1 cellular context compared by ENCODE assay signal in the genomic region with DNA sequence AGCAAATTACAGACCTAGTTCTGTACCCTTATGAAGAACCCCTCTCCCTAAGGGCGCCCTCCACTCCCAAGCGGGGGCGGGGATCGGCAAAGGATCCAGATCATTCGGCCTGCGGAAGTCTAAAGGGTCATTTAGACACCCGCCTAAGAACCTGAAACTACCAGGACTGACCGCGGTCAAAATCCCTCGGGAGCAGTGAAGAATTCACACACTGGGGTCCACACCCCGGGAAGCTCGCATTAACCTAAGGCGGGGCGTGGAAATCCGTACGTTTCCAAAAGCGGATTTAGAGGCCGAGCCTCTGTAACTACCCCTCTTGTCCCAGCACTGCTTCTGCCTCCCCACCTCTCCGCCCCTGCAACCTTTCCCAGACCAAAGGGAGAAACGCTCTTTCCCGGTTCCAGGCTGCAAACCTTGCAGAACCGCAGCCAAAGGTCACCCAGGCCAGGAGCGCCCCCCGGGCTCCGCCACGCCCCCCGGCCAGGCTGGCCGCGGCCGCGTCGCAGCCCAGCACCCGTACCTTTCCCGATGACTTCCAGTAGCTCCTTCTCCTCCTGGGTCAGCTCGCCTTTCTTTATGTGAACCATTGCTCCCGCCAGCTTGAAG.
TF ChIP-seq lines count a peak whose summit lies in the region.

No MANE protein-coding gene starts in this region.

TF ChIP-seq in HepG2, 621 proteins besides CTCF, POLR2A, EP300 and RAD21 (continued from another document and continues in another):
- TF ChIP-seq, protein P1, sequence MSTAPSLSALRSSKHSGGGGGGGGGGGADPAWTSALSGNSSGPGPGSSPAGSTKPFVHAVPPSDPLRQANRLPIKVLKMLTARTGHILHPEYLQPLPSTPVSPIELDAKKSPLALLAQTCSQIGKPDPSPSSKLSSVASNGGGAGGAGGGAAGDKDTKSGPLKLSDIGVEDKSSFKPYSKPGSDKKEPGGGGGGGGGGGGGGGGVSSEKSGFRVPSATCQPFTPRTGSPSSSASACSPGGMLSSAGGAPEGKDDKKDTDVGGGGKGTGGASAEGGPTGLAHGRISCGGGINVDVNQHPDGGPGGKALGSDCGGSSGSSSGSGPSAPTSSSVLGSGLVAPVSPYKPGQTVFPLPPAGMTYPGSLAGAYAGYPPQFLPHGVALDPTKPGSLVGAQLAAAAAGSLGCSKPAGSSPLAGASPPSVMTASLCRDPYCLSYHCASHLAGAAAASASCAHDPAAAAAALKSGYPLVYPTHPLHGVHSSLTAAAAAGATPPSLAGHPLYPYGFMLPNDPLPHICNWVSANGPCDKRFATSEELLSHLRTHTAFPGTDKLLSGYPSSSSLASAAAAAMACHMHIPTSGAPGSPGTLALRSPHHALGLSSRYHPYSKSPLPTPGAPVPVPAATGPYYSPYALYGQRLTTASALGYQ (CRISPR knock-in tag; IDR thresholded peaks at IDR 0.05), result 0 out of 2 replicates have a peak, but pooled peaks have one; percentile 24
- TF ChIP-seq, protein P2, sequence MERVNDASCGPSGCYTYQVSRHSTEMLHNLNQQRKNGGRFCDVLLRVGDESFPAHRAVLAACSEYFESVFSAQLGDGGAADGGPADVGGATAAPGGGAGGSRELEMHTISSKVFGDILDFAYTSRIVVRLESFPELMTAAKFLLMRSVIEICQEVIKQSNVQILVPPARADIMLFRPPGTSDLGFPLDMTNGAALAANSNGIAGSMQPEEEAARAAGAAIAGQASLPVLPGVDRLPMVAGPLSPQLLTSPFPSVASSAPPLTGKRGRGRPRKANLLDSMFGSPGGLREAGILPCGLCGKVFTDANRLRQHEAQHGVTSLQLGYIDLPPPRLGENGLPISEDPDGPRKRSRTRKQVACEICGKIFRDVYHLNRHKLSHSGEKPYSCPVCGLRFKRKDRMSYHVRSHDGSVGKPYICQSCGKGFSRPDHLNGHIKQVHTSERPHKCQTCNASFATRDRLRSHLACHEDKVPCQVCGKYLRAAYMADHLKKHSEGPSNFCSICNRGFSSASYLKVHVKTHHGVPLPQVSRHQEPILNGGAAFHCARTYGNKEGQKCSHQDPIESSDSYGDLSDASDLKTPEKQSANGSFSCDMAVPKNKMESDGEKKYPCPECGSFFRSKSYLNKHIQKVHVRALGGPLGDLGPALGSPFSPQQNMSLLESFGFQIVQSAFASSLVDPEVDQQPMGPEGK (CRISPR knock-in tag; IDR thresholded peaks at IDR 0.05), result 0 out of 2 replicates have a peak, but pooled peaks have one; percentile 23
- TF ChIP-seq HES4 (CRISPR knock-in tag; IDR thresholded peaks at IDR 0.05; ENCODE audit: borderline replicate concordance), result no peak; the same call in 1 of the 2 replicates
- TF ChIP-seq FOXK1 (CRISPR knock-in tag; IDR thresholded peaks at IDR 0.05; ENCODE audit: borderline replicate concordance, low read depth), result no peak
- no peak for TF ChIP-seq SIX4 (CRISPR knock-in tag; IDR thresholded peaks at IDR 0.05)
- TF ChIP-seq, protein P3, sequence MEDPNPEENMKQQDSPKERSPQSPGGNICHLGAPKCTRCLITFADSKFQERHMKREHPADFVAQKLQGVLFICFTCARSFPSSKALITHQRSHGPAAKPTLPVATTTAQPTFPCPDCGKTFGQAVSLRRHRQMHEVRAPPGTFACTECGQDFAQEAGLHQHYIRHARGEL (CRISPR knock-in tag; IDR thresholded peaks at IDR 0.05), result no peak
- no peak for TF ChIP-seq ZNF589 (CRISPR knock-in tag; conservative IDR thresholded peaks at IDR 0.05)
- TF ChIP-seq, protein P4, sequence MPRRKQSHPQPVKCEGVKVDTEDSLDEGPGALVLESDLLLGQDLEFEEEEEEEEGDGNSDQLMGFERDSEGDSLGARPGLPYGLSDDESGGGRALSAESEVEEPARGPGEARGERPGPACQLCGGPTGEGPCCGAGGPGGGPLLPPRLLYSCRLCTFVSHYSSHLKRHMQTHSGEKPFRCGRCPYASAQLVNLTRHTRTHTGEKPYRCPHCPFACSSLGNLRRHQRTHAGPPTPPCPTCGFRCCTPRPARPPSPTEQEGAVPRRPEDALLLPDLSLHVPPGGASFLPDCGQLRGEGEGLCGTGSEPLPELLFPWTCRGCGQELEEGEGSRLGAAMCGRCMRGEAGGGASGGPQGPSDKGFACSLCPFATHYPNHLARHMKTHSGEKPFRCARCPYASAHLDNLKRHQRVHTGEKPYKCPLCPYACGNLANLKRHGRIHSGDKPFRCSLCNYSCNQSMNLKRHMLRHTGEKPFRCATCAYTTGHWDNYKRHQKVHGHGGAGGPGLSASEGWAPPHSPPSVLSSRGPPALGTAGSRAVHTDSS (CRISPR knock-in tag; conservative IDR thresholded peaks at IDR 0.05), result no peak
- no peak for TF ChIP-seq ZC3H4 (CRISPR knock-in tag; IDR thresholded peaks at IDR 0.05; ENCODE audit: borderline replicate concordance)
- peak; percentile 64 for TF ChIP-seq HNF4G (IDR thresholded peaks at IDR 0.05; ENCODE audit: borderline replicate concordance, low read depth, low read length)
- TF ChIP-seq HNF4G (CRISPR knock-in tag; IDR thresholded peaks at IDR 0.05; ENCODE audit: borderline replicate concordance, low read depth), result no peak
- 0 out of 2 replicates have a peak, but pooled peaks have one; percentile 47 for TF ChIP-seq ZNF790 (CRISPR knock-in tag; IDR thresholded peaks at IDR 0.05; ENCODE audit: borderline replicate concordance)
- TF ChIP-seq GFI1 (CRISPR knock-in tag; IDR thresholded peaks at IDR 0.05; ENCODE audit: borderline replicate concordance), result 0 out of 2 replicates have a peak, but pooled peaks have one; percentile 8
- TF ChIP-seq, protein P5, sequence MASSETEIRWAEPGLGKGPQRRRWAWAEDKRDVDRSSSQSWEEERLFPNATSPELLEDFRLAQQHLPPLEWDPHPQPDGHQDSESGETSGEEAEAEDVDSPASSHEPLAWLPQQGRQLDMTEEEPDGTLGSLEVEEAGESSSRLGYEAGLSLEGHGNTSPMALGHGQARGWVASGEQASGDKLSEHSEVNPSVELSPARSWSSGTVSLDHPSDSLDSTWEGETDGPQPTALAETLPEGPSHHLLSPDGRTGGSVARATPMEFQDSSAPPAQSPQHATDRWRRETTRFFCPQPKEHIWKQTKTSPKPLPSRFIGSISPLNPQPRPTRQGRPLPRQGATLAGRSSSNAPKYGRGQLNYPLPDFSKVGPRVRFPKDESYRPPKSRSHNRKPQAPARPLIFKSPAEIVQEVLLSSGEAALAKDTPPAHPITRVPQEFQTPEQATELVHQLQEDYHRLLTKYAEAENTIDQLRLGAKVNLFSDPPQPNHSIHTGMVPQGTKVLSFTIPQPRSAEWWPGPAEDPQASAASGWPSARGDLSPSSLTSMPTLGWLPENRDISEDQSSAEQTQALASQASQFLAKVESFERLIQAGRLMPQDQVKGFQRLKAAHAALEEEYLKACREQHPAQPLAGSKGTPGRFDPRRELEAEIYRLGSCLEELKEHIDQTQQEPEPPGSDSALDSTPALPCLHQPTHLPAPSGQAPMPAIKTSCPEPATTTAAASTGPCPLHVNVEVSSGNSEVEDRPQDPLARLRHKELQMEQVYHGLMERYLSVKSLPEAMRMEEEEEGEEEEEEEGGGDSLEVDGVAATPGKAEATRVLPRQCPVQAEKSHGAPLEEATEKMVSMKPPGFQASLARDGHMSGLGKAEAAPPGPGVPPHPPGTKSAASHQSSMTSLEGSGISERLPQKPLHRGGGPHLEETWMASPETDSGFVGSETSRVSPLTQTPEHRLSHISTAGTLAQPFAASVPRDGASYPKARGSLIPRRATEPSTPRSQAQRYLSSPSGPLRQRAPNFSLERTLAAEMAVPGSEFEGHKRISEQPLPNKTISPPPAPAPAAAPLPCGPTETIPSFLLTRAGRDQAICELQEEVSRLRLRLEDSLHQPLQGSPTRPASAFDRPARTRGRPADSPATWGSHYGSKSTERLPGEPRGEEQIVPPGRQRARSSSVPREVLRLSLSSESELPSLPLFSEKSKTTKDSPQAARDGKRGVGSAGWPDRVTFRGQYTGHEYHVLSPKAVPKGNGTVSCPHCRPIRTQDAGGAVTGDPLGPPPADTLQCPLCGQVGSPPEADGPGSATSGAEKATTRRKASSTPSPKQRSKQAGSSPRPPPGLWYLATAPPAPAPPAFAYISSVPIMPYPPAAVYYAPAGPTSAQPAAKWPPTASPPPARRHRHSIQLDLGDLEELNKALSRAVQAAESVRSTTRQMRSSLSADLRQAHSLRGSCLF (CRISPR knock-in tag; IDR thresholded peaks at IDR 0.05; ENCODE audit: borderline replicate concordance), result no peak
- no peak for TF ChIP-seq FOSL1 (CRISPR knock-in tag; IDR thresholded peaks at IDR 0.05; ENCODE audit: borderline replicate concordance)
- peak; percentile 21; the same call in 1 of the 2 replicates for TF ChIP-seq ZFY (CRISPR knock-in tag; IDR thresholded peaks at IDR 0.05)
- TF ChIP-seq HIVEP1 (CRISPR knock-in tag; IDR thresholded peaks at IDR 0.05), result peak; percentile 7; the same call in 1 of the 2 replicates
- no peak for TF ChIP-seq ZNF253 (CRISPR knock-in tag; IDR thresholded peaks at IDR 0.05; ENCODE audit: borderline replicate concordance)
- TF ChIP-seq, protein P6, sequence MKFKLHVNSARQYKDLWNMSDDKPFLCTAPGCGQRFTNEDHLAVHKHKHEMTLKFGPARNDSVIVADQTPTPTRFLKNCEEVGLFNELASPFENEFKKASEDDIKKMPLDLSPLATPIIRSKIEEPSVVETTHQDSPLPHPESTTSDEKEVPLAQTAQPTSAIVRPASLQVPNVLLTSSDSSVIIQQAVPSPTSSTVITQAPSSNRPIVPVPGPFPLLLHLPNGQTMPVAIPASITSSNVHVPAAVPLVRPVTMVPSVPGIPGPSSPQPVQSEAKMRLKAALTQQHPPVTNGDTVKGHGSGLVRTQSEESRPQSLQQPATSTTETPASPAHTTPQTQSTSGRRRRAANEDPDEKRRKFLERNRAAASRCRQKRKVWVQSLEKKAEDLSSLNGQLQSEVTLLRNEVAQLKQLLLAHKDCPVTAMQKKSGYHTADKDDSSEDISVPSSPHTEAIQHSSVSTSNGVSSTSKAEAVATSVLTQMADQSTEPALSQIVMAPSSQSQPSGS (CRISPR knock-in tag; IDR thresholded peaks at IDR 0.05), result 0 out of 2 replicates have a peak, but pooled peaks have one; percentile 13
- TF ChIP-seq ZNF12 (CRISPR knock-in tag; IDR thresholded peaks at IDR 0.05), result 0 out of 2 replicates have a peak, but pooled peaks have one; percentile 55
- TF ChIP-seq, protein P7, sequence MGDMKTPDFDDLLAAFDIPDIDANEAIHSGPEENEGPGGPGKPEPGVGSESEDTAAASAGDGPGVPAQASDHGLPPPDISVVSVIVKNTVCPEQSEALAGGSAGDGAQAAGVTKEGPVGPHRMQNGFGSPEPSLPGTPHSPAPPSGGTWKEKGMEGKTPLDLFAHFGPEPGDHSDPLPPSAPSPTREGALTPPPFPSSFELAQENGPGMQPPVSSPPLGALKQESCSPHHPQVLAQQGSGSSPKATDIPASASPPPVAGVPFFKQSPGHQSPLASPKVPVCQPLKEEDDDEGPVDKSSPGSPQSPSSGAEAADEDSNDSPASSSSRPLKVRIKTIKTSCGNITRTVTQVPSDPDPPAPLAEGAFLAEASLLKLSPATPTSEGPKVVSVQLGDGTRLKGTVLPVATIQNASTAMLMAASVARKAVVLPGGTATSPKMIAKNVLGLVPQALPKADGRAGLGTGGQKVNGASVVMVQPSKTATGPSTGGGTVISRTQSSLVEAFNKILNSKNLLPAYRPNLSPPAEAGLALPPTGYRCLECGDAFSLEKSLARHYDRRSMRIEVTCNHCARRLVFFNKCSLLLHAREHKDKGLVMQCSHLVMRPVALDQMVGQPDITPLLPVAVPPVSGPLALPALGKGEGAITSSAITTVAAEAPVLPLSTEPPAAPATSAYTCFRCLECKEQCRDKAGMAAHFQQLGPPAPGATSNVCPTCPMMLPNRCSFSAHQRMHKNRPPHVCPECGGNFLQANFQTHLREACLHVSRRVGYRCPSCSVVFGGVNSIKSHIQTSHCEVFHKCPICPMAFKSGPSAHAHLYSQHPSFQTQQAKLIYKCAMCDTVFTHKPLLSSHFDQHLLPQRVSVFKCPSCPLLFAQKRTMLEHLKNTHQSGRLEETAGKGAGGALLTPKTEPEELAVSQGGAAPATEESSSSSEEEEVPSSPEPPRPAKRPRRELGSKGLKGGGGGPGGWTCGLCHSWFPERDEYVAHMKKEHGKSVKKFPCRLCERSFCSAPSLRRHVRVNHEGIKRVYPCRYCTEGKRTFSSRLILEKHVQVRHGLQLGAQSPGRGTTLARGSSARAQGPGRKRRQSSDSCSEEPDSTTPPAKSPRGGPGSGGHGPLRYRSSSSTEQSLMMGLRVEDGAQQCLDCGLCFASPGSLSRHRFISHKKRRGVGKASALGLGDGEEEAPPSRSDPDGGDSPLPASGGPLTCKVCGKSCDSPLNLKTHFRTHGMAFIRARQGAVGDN (CRISPR knock-in tag; IDR thresholded peaks at IDR 0.05), result peak; percentile 49
- TF ChIP-seq, protein P8, sequence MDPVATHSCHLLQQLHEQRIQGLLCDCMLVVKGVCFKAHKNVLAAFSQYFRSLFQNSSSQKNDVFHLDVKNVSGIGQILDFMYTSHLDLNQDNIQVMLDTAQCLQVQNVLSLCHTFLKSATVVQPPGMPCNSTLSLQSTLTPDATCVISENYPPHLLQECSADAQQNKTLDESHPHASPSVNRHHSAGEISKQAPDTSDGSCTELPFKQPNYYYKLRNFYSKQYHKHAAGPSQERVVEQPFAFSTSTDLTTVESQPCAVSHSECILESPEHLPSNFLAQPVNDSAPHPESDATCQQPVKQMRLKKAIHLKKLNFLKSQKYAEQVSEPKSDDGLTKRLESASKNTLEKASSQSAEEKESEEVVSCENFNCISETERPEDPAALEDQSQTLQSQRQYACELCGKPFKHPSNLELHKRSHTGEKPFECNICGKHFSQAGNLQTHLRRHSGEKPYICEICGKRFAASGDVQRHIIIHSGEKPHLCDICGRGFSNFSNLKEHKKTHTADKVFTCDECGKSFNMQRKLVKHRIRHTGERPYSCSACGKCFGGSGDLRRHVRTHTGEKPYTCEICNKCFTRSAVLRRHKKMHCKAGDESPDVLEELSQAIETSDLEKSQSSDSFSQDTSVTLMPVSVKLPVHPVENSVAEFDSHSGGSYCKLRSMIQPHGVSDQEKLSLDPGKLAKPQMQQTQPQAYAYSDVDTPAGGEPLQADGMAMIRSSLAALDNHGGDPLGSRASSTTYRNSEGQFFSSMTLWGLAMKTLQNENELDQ (CRISPR knock-in tag; IDR thresholded peaks at IDR 0.05; ENCODE audit: borderline replicate concordance), result no peak
- TF ChIP-seq DNMT1 (CRISPR knock-in tag; IDR thresholded peaks at IDR 0.05), result no peak
- TF ChIP-seq ZNF550 (CRISPR knock-in tag; IDR thresholded peaks at IDR 0.05; ENCODE audit: borderline replicate concordance), result no peak
- no peak for TF ChIP-seq SRF (IDR thresholded peaks at IDR 0.05; ENCODE audit: low read depth, low read length)
- no peak; the same call in 1 of the 2 replicates for TF ChIP-seq CBFB (CRISPR knock-in tag; IDR thresholded peaks at IDR 0.05)
- TF ChIP-seq ZMYM2 (CRISPR knock-in tag; IDR thresholded peaks at IDR 0.05), result no peak
- TF ChIP-seq, protein P9, sequence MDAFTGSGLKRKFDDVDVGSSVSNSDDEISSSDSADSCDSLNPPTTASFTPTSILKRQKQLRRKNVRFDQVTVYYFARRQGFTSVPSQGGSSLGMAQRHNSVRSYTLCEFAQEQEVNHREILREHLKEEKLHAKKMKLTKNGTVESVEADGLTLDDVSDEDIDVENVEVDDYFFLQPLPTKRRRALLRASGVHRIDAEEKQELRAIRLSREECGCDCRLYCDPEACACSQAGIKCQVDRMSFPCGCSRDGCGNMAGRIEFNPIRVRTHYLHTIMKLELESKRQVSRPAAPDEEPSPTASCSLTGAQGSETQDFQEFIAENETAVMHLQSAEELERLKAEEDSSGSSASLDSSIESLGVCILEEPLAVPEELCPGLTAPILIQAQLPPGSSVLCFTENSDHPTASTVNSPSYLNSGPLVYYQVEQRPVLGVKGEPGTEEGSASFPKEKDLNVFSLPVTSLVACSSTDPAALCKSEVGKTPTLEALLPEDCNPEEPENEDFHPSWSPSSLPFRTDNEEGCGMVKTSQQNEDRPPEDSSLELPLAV (CRISPR knock-in tag; conservative IDR thresholded peaks at IDR 0.05; ENCODE audit: low read depth), result no peak
